Comparison of ENCODE assay signal across 9 cellular contexts in the genomic region with DNA sequence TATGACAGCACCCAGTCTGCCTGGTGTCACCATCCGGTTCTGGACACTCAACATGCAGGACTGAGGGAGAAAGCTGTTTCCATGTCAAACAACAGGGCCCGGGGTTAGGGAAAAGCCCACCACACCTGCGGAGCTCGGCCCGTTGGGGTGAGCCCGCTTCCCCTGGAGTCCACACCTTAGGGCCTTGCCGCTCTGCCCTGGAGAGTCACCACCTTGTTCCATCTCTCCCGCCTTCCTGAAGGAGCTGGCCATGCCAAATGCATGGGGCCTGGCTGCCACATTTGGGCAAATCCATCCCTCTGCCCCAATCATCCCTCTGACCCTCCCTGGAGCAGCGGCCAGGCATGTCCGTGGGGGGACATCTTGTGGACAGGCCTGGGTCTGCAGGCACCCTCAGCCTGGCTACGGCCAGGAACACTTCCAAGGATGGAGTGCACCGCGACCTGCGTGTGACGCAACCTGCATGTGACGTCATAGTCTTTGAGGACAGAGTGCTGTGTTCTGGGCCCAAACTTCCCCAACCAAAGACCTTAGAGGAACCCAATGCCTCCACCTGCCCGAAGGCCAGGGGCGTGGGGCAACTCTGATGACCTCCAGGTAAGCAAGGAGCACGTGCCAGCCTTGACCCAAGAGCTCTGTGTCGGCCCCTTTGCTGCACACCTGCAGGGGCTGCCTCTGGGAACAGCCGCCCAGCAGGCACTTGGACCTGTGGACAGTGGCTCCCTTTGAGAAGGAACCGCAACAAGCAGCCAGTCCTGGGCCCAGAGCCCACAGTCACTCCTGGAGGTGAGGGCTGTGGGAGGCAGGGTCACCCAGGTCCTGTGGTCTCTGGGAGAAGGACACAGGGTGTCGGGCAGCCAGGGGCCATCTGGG. TPM values are rescaled to one million over a fixed set of nuclear protein-coding genes. Genes with fewer than 3 reads are reported as not detected.
DNase-seq lines count a peak whose midpoint lies in the region; ATAC-seq and TF ChIP-seq lines count a peak whose summit lies in the region.
"Had no signal": no experiment of that assay in that cellular context is flagged by ENCODE, and none has a peak within 500 bp of the region (broad histone marks: within the 10 kb centered on the region; RNA-seq: fewer than 3 reads in every experiment).

No MANE protein-coding gene starts in this region.

- no peaks in the 10 kb centered on the region for H3K9me3 Mint-ChIP-seq in Calu3 (ENCODE audit: low read depth, unreplicated experiment)

- peak overlapping the region; percentile 66 for H3K4me3 Mint-ChIP-seq in Calu3 (ENCODE audit: low read depth, unreplicated experiment)

- TF ChIP-seq CTCF in Calu3 (IDR thresholded peaks at IDR 0.05; ENCODE audit: unreplicated experiment), result peak; percentile 71
- no peak for TF ChIP-seq CTCF in KMS-11 (conservative IDR thresholded peaks at IDR 0.05; ENCODE audit: low read depth, low read length)
- peak; percentile 45 to 60 (median 54) for TF ChIP-seq CTCF in ascending aorta (IDR thresholded peaks at IDR 0.05)
- peak in 1 of 2 donors; percentile 10 for TF ChIP-seq CTCF in suprapubic skin (IDR thresholded peaks at IDR 0.05)

- H3K4me1 Mint-ChIP-seq in Calu3 (ENCODE audit: low read depth, unreplicated experiment), result peaks cover 25% of the 10 kb centered on the region

- TF ChIP-seq EP300 in suprapubic skin (IDR thresholded peaks at IDR 0.05), result no peak

- BruUV-seq in Calu3 (replicated peaks; lab: Mats Ljungman, UMichigan), result no TSS peak

- peak overlapping the region; percentile 92 for H3K4me2 ChIP-seq in KMS-11

- no peaks in the 10 kb centered on the region for H4K20me1 ChIP-seq in KMS-11 (ENCODE audit: insufficient read depth)

- no peak overlapping the region for H2AFZ ChIP-seq in KMS-11 (ENCODE audit: low read depth)

- no peak overlapping the region for H3K4me3 ChIP-seq in KMS-11 (IDR thresholded peaks at IDR 0.05; ENCODE audit: insufficient read depth, low read depth, low read length)
- H3K4me3 ChIP-seq in ascending aorta, result peak overlapping the region in 1 of 2 donors; percentile 81
- H3K4me3 ChIP-seq in suprapubic skin, result peak overlapping the region; percentile 60

- H3K4me1 ChIP-seq in KMS-11 (ENCODE audit: low read depth, poor library complexity, severe bottlenecking) (peaks cover 28% of the 10 kb centered on the region), ascending aorta (peaks cover 10 to 24% of the 10 kb centered on the region in 2 donors), suprapubic skin (peaks cover 38% of the 10 kb centered on the region)

- 84% methylated on average over 8 of the region's 23 CpGs for WGBS in suprapubic skin

- no peaks in the 10 kb centered on the region for H3K27me3 Mint-ChIP-seq in Calu3 (ENCODE audit: unreplicated experiment)

- H3K9ac ChIP-seq in KMS-11, result no peak overlapping the region

- peaks cover 35% of the 10 kb centered on the region for H3K36me3 Mint-ChIP-seq in Calu3 (ENCODE audit: insufficient read depth, unreplicated experiment)

- H3K9me3 ChIP-seq in ascending aorta (no peaks in the 10 kb centered on the region), suprapubic skin (no peaks in the 10 kb centered on the region)

- no peaks in the 10 kb centered on the region; the same call in 1 of the 2 replicates for H3K79me2 ChIP-seq in KMS-11 (ENCODE audit: insufficient read depth, low read depth)

- no peaks in the 10 kb centered on the region for H3K36me3 ChIP-seq in KMS-11 (ENCODE audit: insufficient read depth)
- H3K36me3 ChIP-seq in ascending aorta, result no peaks in the 10 kb centered on the region
- H3K36me3 ChIP-seq in suprapubic skin, result no peaks in the 10 kb centered on the region

- intact Hi-C loops in Calu3 (cut with micrococcal nuclease; ENCODE audit: unreplicated experiment) (no loop called here), ascending aorta (cut with DNase I) (loop anchor here (1.0 to 10.0 kb wide), 5 partner anchors 103 to 387 kb away; partner anchors contain the start of genes ADRM1, MTG2, OSBPL2 and TAF4)

- ATAC-seq in GM19328 (IDR thresholded peaks at IDR 0.05; ENCODE audit: unreplicated experiment) (no peak), HG02970 (IDR thresholded peaks at IDR 0.05; ENCODE audit: low FRiP score, unreplicated experiment) (no peak)

- H3K27me3 ChIP-seq in KMS-11 (ENCODE audit: insufficient read depth, low read depth), result no peaks in the 10 kb centered on the region; the same call in 1 of the 2 replicates
- no peaks in the 10 kb centered on the region for H3K27me3 ChIP-seq in ascending aorta
- no peaks in the 10 kb centered on the region for H3K27me3 ChIP-seq in suprapubic skin

- DNase-seq in Calu3 (peak; percentile 68), ascending aorta (ENCODE audit: low spot score in 2 of 2) (no peak), iPS-NIHi7 (ENCODE audit: extremely low spot score) (peak; percentile 67), suprapubic skin (ENCODE audit: low spot score in 2 of 2) (no peak), NCI-H345 (lab: John Stamatoyannopoulos, UW) (no peak)

- peak overlapping the region; percentile 15 for H3K27ac Mint-ChIP-seq in Calu3 (ENCODE audit: unreplicated experiment)

- H3K27ac ChIP-seq in KMS-11 (no peak overlapping the region), ascending aorta (peak overlapping the region; percentile 31 to 48), suprapubic skin (no peak overlapping the region)

- CTCF ChIA-PET in Calu3 (lab: Charles Lee), result no interaction called here

- TF ChIP-seq POLR2A in suprapubic skin (IDR thresholded peaks at IDR 0.05), result no peak

RNA-seq across cellular contexts. Expression of gene CABLES2, which starts 1.7 kb away (rescaled TPM):
- 12.2 and 13.6 TPM in 2 replicates for total RNA-seq in Calu3 (2022)
- total RNA-seq in ascending aorta, result 0.43 TPM
- total RNA-seq in suprapubic skin, result 1 to 10 TPM; 3.8 to 7.2 (median 4.5) TPM

RNA-seq across cellular contexts. Expression of gene RPS21, which starts 18.4 kb away (rescaled TPM):
- total RNA-seq in Calu3 (2022) (1,920 and 1,936 TPM in 2 replicates), ascending aorta (1,828 TPM), suprapubic skin (1,000 to 10,000 TPM; 1,604 to 3,217 (median 2,363) TPM)

RNA-seq across cellular contexts. Expression of gene RBBP8NL, which starts 22.0 kb away (rescaled TPM):
- total RNA-seq in Calu3 (2022) (6.2 and 6.4 TPM in 2 replicates), ascending aorta (not detected), suprapubic skin (1 to 10 TPM; 2.0 to 6.6 (median 3.9) TPM)
- total RNA-seq: T-helper 2 cell treated with Interferon-gamma antibody and Interleukin-4, amounts not matched to agents 100 ng/mL and 5 ng/mL, for 36 hours had no signal

RNA-seq across cellular contexts. Expression of gene LAMA5, which starts 38.2 kb away (rescaled TPM):
- total RNA-seq in Calu3 (2022) (740 and 763 TPM in 2 replicates), ascending aorta (469 TPM), suprapubic skin (100 to 1,000 TPM; 200 to 623 (median 316) TPM)

Comparison
In these comparisons a context has a peak if more than half of its experiments do, and no peak if none do; other contexts are left out.
1. DNase-seq: peak in Calu3 (single experiment) and iPS-NIHi7 (single experiment); none in ascending aorta (0 of 2), suprapubic skin (0 of 2) and NCI-H345 (single experiment).
2. H3K27ac ChIP-seq: peak in ascending aorta (2 of 2); none in KMS-11 (single experiment) and suprapubic skin (single experiment).